ENCODE assay signal across 20 cellular contexts in genomic region chr18:22309191-22309590, GRCh38.
DNase-seq lines count a peak whose midpoint lies in the region; ATAC-seq and TF ChIP-seq lines count a peak whose summit lies in the region.
"Had no signal": no experiment of that assay in that cellular context is flagged by ENCODE, and none has a peak within 500 bp of the region (broad histone marks: within the 10 kb centered on the region; RNA-seq: fewer than 3 reads in every experiment).

No MANE protein-coding gene starts in this region.

- ATAC-seq in GM21390 (IDR thresholded peaks at IDR 0.05; ENCODE audit: unreplicated experiment) (no peak), HG02981 (IDR thresholded peaks at IDR 0.05; ENCODE audit: unreplicated experiment) (no peak)
- ATAC-seq: PC-3, T-helper 17 cell had no signal

- no peaks in the 10 kb centered on the region for H3K9me3 Mint-ChIP-seq in HFFc6

- H3K4me3 ChIP-seq in AG09309 (ENCODE audit: control insufficient read depth, low read depth, low read length) (no peak overlapping the region), choroid plexus epithelial cell (ENCODE audit: low read depth, low read length) (no peak overlapping the region)
- H3K4me3 ChIP-seq: colonic mucosa, left ventricle myocardium inferior, testis had no signal

- peaks cover 20% of the 10 kb centered on the region for H3K4me1 Mint-ChIP-seq in HFFc6 (ENCODE audit: low read depth)
- H3K4me1 Mint-ChIP-seq: T-helper 17 cell had no signal

- H3K4me3 Mint-ChIP-seq in HFFc6: no peak overlapping the region
- H3K4me3 Mint-ChIP-seq: T-helper 17 cell had no signal

- in situ Hi-C loops in ACHN (cut with HindIII; ENCODE audit: low pct_ligation_motif_present, low pct_unique_long_range_greater_than_20kb, low sequenced_read_pairs): no loop called here

- no peaks in the 10 kb centered on the region for H3K36me3 Mint-ChIP-seq in HFFc6 (ENCODE audit: low read depth)

- peaks cover 2% of the 10 kb centered on the region for H3K27me3 Mint-ChIP-seq in HFFc6 (ENCODE audit: insufficient read depth)
- H3K27me3 Mint-ChIP-seq: T-helper 17 cell had no signal

- peak; percentile 39 for DNase-seq in AG09309 (ENCODE audit: low read depth)
- peak; percentile 54 for DNase-seq in HFFc6
- DNase-seq in choroid plexus epithelial cell (ENCODE audit: low read depth): peak; percentile 63
- DNase-seq in kidney tubule cell (ENCODE audit: low spot score): peak; percentile 14
- DNase-seq in iPS-NIHi11 (ENCODE audit: low spot score): no peak
- no peak for DNase-seq in ACHN
- DNase-seq: activated CD4-positive, alpha-beta T cell treated with anti-CD3 and anti-CD28 coated beads, Interleukin-2, amount 50 U/mL, for 4 hours; activated naive CD4-positive, alpha-beta T cell treated with Interleukin-2 at 50 U/mL for 16 hours; colonic mucosa; H7; left ventricle myocardium inferior; NCI-H1436; PC-3; retina; stimulated activated CD4-positive, alpha-beta T cell treated with anti-CD3 and anti-CD28 coated beads, Interleukin-15, amount 100 ng/mL, for 24 hours; T-helper 17 cell; testis; WERI-Rb-1 had no signal

- H3K27ac Mint-ChIP-seq in HFFc6: no peak overlapping the region
- H3K27ac Mint-ChIP-seq: T-helper 17 cell had no signal

- TF ChIP-seq CTCF in AG09309 (IDR thresholded peaks at IDR 0.05; ENCODE audit: control insufficient read depth, insufficient read depth, low read depth, low read length, missing control alignments) (no peak), HFFc6 (IDR thresholded peaks at IDR 0.05) (no peak), choroid plexus epithelial cell (conservative IDR thresholded peaks at IDR 0.05; ENCODE audit: low read depth, low read length) (no peak)

Comparison
In these comparisons a context has a peak if more than half of its experiments do, and no peak if none do; other contexts are left out.
1. DNase-seq: peak in AG09309 (single experiment), HFFc6 (single experiment), choroid plexus epithelial cell (single experiment) and kidney tubule cell (single experiment); none in iPS-NIHi11 (single experiment) and ACHN (single experiment).